Comparison of ENCODE assay signal across 8 cellular contexts in the genomic region with DNA sequence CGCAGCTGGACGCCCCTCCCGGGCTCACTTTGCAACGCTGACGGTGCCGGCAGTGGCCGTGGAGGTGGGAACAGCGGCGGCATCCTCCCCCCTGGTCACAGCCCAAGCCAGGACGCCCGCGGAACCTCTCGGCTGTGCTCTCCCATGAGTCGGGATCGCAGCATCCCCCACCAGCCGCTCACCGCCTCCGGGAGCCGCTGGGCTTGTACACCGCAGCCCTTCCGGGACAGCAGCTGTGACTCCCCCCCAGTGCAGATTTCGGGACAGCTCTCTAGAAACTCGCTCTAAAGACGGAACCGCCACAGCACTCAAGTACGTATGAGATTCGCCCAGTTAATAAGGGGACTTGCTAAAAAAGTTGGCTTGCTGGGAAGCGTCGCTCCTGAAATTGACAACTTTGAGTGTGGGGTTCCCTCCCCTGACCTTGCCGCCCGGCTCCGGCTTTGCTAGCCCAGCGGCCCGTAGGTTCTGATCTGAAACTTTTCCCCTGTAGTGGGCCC. TPM values are rescaled to one million over a fixed set of nuclear protein-coding genes. Genes with fewer than 3 reads are reported as not detected.
DNase-seq lines count a peak whose midpoint lies in the region; ATAC-seq, FAIRE-seq and TF ChIP-seq lines count a peak whose summit lies in the region.

No MANE protein-coding gene starts in this region.

- FAIRE-seq in HTR-8/SVneo (lab: Jason Lieb, UNC), result no peak

- H3K4me3 ChIP-seq in ascending aorta (peak overlapping the region; percentile 81 to 82), kidney epithelial cell (ENCODE audit: low read depth, low read length) (peak overlapping the region; percentile 79)

- H3K9me3 ChIP-seq in ascending aorta, result no peaks in the 10 kb centered on the region

- DNase-seq in C1 segment of cervical spinal cord (lab: John Stamatoyannopoulos, UW), result peak in 8 of 14 donors; percentile 45 to 74 (median 62)
- peak; percentile 9 for DNase-seq in HTR-8/SVneo (ENCODE audit: insufficient read length, low spot score)
- DNase-seq in ascending aorta (ENCODE audit: low spot score in 2 of 2), result no peak
- DNase-seq in kidney epithelial cell (ENCODE audit: low read depth), result no peak
- DNase-seq in superior temporal gyrus (ENCODE audit: extremely low spot score), result peak; percentile 52
- no peak for DNase-seq in D341Med (ENCODE audit: low spot score)
- no peak for DNase-seq in GM10266 (ENCODE audit: extremely low spot score)

- ATAC-seq in HG03135 (IDR thresholded peaks at IDR 0.05; ENCODE audit: unreplicated experiment), result no peak

- intact Hi-C loops in ascending aorta (cut with DNase I), result loop anchor here (2.0 to 5.0 kb wide), 9 partner anchors 15 to 1900 kb away; a partner anchor contains a TSS

- H3K4me1 ChIP-seq in ascending aorta, result peaks cover 8 to 24% of the 10 kb centered on the region in 2 donors

- no peaks in the 10 kb centered on the region for H3K27me3 ChIP-seq in ascending aorta
- H3K27me3 ChIP-seq in kidney epithelial cell (ENCODE audit: control insufficient read depth, insufficient read depth, low read length), result peaks cover 21% of the 10 kb centered on the region

- peak overlapping the region; percentile 98 to 99 for H3K27ac ChIP-seq in ascending aorta

- TF ChIP-seq CTCF in ascending aorta (IDR thresholded peaks at IDR 0.05) (no peak), kidney epithelial cell (IDR thresholded peaks at IDR 0.05; ENCODE audit: insufficient read depth, low read length, poor library complexity, severe bottlenecking) (no peak), GM10266 (IDR thresholded peaks at IDR 0.05; ENCODE audit: control insufficient read depth, insufficient read depth, low read depth, missing control alignments) (no peak)

- H3K36me3 ChIP-seq in ascending aorta, result no peaks in the 10 kb centered on the region
- H3K36me3 ChIP-seq in kidney epithelial cell (ENCODE audit: control insufficient read depth, insufficient read depth, low read length), result no peaks in the 10 kb centered on the region

RNA-seq across cellular contexts. Expression of a gene that starts 0.5 kb away (rescaled TPM):
- total RNA-seq in ascending aorta (21.3 TPM), kidney epithelial cell (0.41 and 0.50 TPM in 2 replicates)

Comparison
In these comparisons a context has a peak if more than half of its experiments do, and no peak if none do; other contexts are left out.
1. DNase-seq: peak in C1 segment of cervical spinal cord (8 of 14), HTR-8/SVneo (single experiment) and superior temporal gyrus (single experiment); none in ascending aorta (0 of 2), kidney epithelial cell (single experiment), D341Med (single experiment) and GM10266 (single experiment).
2. RNA of a gene that starts 0.5 kb away (total RNA-seq): 21.3 TPM in ascending aorta (single experiment); 0.41 to 0.50 TPM in kidney epithelial cell; every median in the first group is over 10 times any median in the second.